21 cellular contexts compared by ENCODE assay signal in the genomic region with DNA sequence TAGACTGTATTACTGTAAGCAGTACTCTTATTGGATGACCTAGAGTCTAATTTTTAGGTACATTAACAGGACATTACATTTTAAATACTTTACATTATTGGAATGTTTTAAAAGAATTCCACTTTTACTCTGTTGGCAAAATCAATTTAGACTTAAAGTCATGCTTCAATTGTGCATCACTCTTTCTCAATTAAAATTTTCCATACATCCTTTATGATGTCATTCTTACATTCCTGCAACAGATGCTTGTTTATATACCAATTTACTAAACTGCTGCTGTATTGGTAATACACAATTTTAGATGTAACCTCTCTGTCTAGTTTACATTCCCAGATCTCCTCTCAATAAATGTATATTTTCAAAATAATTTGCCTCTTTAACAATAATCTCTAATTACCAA.
"Had no signal": no experiment of that assay in that cellular context is flagged by ENCODE, and none has a peak within 500 bp of the region (broad histone marks: within the 10 kb centered on the region; RNA-seq: fewer than 3 reads in every experiment).

No MANE protein-coding gene starts in this region.

- H3K4me1 ChIP-seq: parathyroid adenoma, upper lobe of right lung had no signal

- H3K27ac Mint-ChIP-seq: activated naive CD8-positive, alpha-beta T cell treated with anti-CD3 and anti-CD28 coated beads for 36 hours; endodermal cell; natural killer cell treated with Interleukin-12 subunit alpha and Interleukin-12 subunit beta and Interleukin-15 and Interleukin-18, amount 100 ng/mL, for 72 hours; WTC11 had no signal

- H3K9ac ChIP-seq: parathyroid adenoma had no signal

- FAIRE-seq: bronchial epithelial cell, islet of Langerhans had no signal

- H2AFZ ChIP-seq: parathyroid adenoma had no signal

- H3K4me3 ChIP-seq: coronary artery, esophagus squamous epithelium, heart left ventricle, thyroid gland, upper lobe of right lung had no signal

- H3K4me1 Mint-ChIP-seq: activated naive CD8-positive, alpha-beta T cell treated with anti-CD3 and anti-CD28 coated beads for 36 hours had no signal

- H3K27me3 Mint-ChIP-seq: activated naive CD8-positive, alpha-beta T cell treated with anti-CD3 and anti-CD28 coated beads for 36 hours; natural killer cell treated with Interleukin-12 subunit alpha and Interleukin-12 subunit beta and Interleukin-15 and Interleukin-18, amount 100 ng/mL, for 72 hours had no signal

- H3K36me3 ChIP-seq: esophagus squamous epithelium, heart left ventricle, thyroid gland, upper lobe of right lung had no signal

- DNase-seq: activated naive CD4-positive, alpha-beta T cell treated with Interleukin-2 at 50 U/mL for 16 hours; activated naive CD8-positive, alpha-beta T cell treated with anti-CD3 and anti-CD28 coated beads for 36 hours; activated T-cell treated with anti-CD3 and anti-CD28 coated beads, Interleukin-2, amount 50 U/mL, for 1 hour; amniotic stem cell; endodermal cell; esophagus squamous epithelium; heart left ventricle; left ventricle myocardium superior; right cardiac atrium; stimulated activated CD4-positive, alpha-beta T cell treated with anti-CD3 and anti-CD28 coated beads, Interleukin-12 subunit alpha, Interleukin-12 subunit beta, amount 100 ng/mL, for 4 hours; stimulated activated CD4-positive, alpha-beta T cell treated with anti-CD3 and anti-CD28 coated beads, Interleukin-4, amount 100 ng/mL, for 4 hours; stimulated activated naive CD8-positive, alpha-beta T cell treated with anti-CD3 and anti-CD28 coated beads, Interleukin-15, Interleukin-2, amounts not matched to agents 100 U/mL and 50 U/mL, for 24 hours; T-helper 9 cell; thyroid gland; upper lobe of right lung had no signal

- H3K9me3 Mint-ChIP-seq: activated naive CD8-positive, alpha-beta T cell treated with anti-CD3 and anti-CD28 coated beads for 36 hours; endodermal cell; natural killer cell treated with Interleukin-12 subunit alpha and Interleukin-12 subunit beta and Interleukin-15 and Interleukin-18, amount 100 ng/mL, for 72 hours; WTC11 had no signal

- H3K79me2 ChIP-seq: parathyroid adenoma had no signal

- H3K27ac ChIP-seq: coronary artery, esophagus squamous epithelium, heart left ventricle, parathyroid adenoma, thyroid gland, upper lobe of right lung had no signal

- H3K4me3 Mint-ChIP-seq: activated naive CD8-positive, alpha-beta T cell treated with anti-CD3 and anti-CD28 coated beads for 36 hours; endodermal cell; natural killer cell treated with Interleukin-12 subunit alpha and Interleukin-12 subunit beta and Interleukin-15 and Interleukin-18, amount 100 ng/mL, for 72 hours; WTC11 had no signal

- H3K36me3 Mint-ChIP-seq: natural killer cell treated with Interleukin-12 subunit alpha and Interleukin-12 subunit beta and Interleukin-15 and Interleukin-18, amount 100 ng/mL, for 72 hours; WTC11 had no signal

- H3K27me3 ChIP-seq: esophagus squamous epithelium, heart left ventricle, thyroid gland, upper lobe of right lung had no signal

- H3K9me3 ChIP-seq: esophagus squamous epithelium, heart left ventricle, thyroid gland, upper lobe of right lung had no signal
